24 cellular contexts compared by ENCODE assay signal in the genomic region with DNA sequence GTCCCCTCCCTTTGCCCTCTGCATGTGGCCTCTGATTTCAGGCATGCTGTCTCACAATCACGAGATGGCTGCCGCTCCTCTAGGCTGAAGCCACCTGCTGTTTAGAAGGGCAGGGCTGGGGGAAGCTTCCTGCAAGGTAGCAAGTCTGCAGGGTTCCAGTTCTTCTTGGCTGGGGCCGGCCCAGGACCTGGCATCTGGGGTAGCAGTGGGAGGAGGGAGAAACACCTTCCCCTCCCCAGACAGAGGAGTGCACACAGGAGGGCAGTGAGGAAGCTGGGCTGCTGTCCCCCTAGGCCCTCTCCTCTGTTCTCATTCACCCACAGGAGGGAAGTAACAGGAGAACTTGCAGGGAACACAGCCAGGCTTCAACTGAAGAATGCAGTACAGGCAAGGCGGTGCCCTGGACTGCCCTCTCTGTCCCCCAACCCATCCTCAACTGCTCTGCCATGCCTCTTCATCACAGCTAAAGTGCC.
DNase-seq lines count a peak whose midpoint lies in the region; ATAC-seq and TF ChIP-seq lines count a peak whose summit lies in the region.
"Had no signal": no experiment of that assay in that cellular context is flagged by ENCODE, and none has a peak within 500 bp of the region (broad histone marks: within the 10 kb centered on the region; RNA-seq: fewer than 3 reads in every experiment).

No MANE protein-coding gene starts in this region.

- 0 out of 2 replicates have a peak, but pooled peaks have one; percentile 1 for TF ChIP-seq RAD21 in Ishikawa (IDR thresholded peaks at IDR 0.05; ENCODE audit: low read depth)

- in situ Hi-C loops in GM23248 (cut with MboI): no loop called here

- H3K27ac Mint-ChIP-seq in neural crest cell (ENCODE audit: unreplicated experiment): peak overlapping the region; percentile 66
- H3K27ac Mint-ChIP-seq: stimulated activated memory B cell treated with anti-CD40 and anti-IgM and Interleukin-4, amounts not matched to agents 10 μg/mL and 1 μg/mL and 100 μg/mL, for 72 hours; T-cell had no signal

- H3K4me3 ChIP-seq in choroid plexus epithelial cell (ENCODE audit: low read depth, low read length): no peak overlapping the region
- no peak overlapping the region for H3K4me3 ChIP-seq in GM23248
- no peak overlapping the region for H3K4me3 ChIP-seq in osteoblast (ENCODE audit: insufficient read depth, low read length)
- H3K4me3 ChIP-seq: right lobe of liver, testis had no signal

- peak; percentile 22 for TF ChIP-seq CTCF in choroid plexus epithelial cell (conservative IDR thresholded peaks at IDR 0.05; ENCODE audit: low read depth, low read length)
- TF ChIP-seq CTCF in neural crest cell (conservative IDR thresholded peaks at IDR 0.05): no peak
- TF ChIP-seq CTCF in osteoblast (IDR thresholded peaks at IDR 0.05; ENCODE audit: extremely low read depth, low read depth, low read length): no peak

- 31 to 40% methylated on average over 4 of the region's 4 CpGs for WGBS in GM23248 (ENCODE audit: low coverage in 1 of 2, low lambda C conversion rate in 2 of 2, missing lambda C conversion rate in 2 of 2), 2 experiments

- H4K20me1 ChIP-seq in GM23248 (ENCODE audit: insufficient read depth): no peaks in the 10 kb centered on the region
- H4K20me1 ChIP-seq in osteoblast (ENCODE audit: insufficient read depth, low read length): no peaks in the 10 kb centered on the region

- H3K27me3 Mint-ChIP-seq in neural crest cell (ENCODE audit: low read depth): peaks cover 2% of the 10 kb centered on the region

- H2AFZ ChIP-seq in GM23248: no peak overlapping the region
- no peak overlapping the region for H2AFZ ChIP-seq in osteoblast (ENCODE audit: low read length)

- no peak overlapping the region for H3K4me3 Mint-ChIP-seq in neural crest cell
- H3K4me3 Mint-ChIP-seq: central memory CD8-positive, alpha-beta T cell; stimulated activated memory B cell treated with anti-CD40 and anti-IgM and Interleukin-4, amounts not matched to agents 10 μg/mL and 1 μg/mL and 100 μg/mL, for 72 hours; T-cell had no signal

- peaks cover 3% of the 10 kb centered on the region for H3K9me3 Mint-ChIP-seq in neural crest cell
- H3K9me3 Mint-ChIP-seq: central memory CD8-positive, alpha-beta T cell; T-cell had no signal

- no peaks in the 10 kb centered on the region for H3K36me3 Mint-ChIP-seq in neural crest cell (ENCODE audit: low read depth)
- H3K36me3 Mint-ChIP-seq: T-cell had no signal

- H3K27ac ChIP-seq in GM23248 (no peak overlapping the region), osteoblast (ENCODE audit: low read depth, low read length) (no peak overlapping the region)
- H3K27ac ChIP-seq: right lobe of liver, testis had no signal

- H3K27me3 ChIP-seq in GM23248 (replicated peaks; ENCODE audit: insufficient read depth) (peaks cover 24% of the 10 kb centered on the region), osteoblast (ENCODE audit: insufficient read depth, low read length) (no peaks in the 10 kb centered on the region)
- H3K27me3 ChIP-seq: right lobe of liver, testis had no signal

- H3K79me2 ChIP-seq in GM23248 (ENCODE audit: insufficient read depth) (no peaks in the 10 kb centered on the region), osteoblast (ENCODE audit: insufficient read depth, low read length) (no peaks in the 10 kb centered on the region)

- H3K4me2 ChIP-seq in GM23248 (ENCODE audit: unreplicated experiment) (no peak overlapping the region), osteoblast (ENCODE audit: insufficient read depth, low read length) (no peak overlapping the region)

- H3F3A ChIP-seq in GM23248 (ENCODE audit: insufficient read depth): no peaks in the 10 kb centered on the region

- H3K36me3 ChIP-seq in GM23248 (ENCODE audit: low read depth) (no peaks in the 10 kb centered on the region), osteoblast (ENCODE audit: insufficient read depth, low read length) (no peaks in the 10 kb centered on the region)
- H3K36me3 ChIP-seq: right lobe of liver had no signal

- peaks cover 12% of the 10 kb centered on the region for H3K4me1 Mint-ChIP-seq in neural crest cell
- H3K4me1 Mint-ChIP-seq: central memory CD8-positive, alpha-beta T cell; stimulated activated memory B cell treated with anti-CD40 and anti-IgM and Interleukin-4, amounts not matched to agents 10 μg/mL and 1 μg/mL and 100 μg/mL, for 72 hours; T-cell had no signal

- no peak for ATAC-seq in GM21825 (IDR thresholded peaks at IDR 0.05; ENCODE audit: unreplicated experiment)
- ATAC-seq: left ventricle myocardium superior; right lobe of liver; stimulated activated memory B cell treated with anti-CD40 and anti-IgM and Interleukin-4, amounts not matched to agents 10 μg/mL and 1 μg/mL and 100 μg/mL, for 72 hours; T-cell had no signal

- DNase-seq in D341Med (ENCODE audit: low spot score) (peak; percentile 16), choroid plexus epithelial cell (ENCODE audit: low read depth) (peak; percentile 74), neural crest cell (ENCODE audit: low read depth, low spot score) (no peak), GM23248 (no peak), posterior vena cava (ENCODE audit: low spot score) (no peak), osteoblast (ENCODE audit: insufficient read length, low spot score, missing footprints) (no peak)
- DNase-seq: activated CD4-positive, alpha-beta T cell treated with anti-CD3 and anti-CD28 coated beads, Interleukin-2, amount 50 U/mL, for 1 hour; activated CD8-positive, alpha-beta memory T cell treated with anti-CD3 and anti-CD28 coated beads, Interleukin-2, amount 50 U/mL, for 48 hours; activated effector memory CD4-positive, alpha-beta T cell treated with anti-CD3 and anti-CD28 coated beads, Interleukin-2, amount 50 U/mL, for 16 hours; amniotic stem cell; effector CD4-positive, alpha-beta T cell; EL; left ventricle myocardium superior; NCI-H2029; NCI-H524 treated with DMSO at 0.1 percent for 48 hours; occipital lobe; right lobe of liver; SHP77; T-cell; testis had no signal

- TF ChIP-seq EP300 in Ishikawa (IDR thresholded peaks at IDR 0.05; ENCODE audit: borderline replicate concordance): 0 out of 2 replicates have a peak, but pooled peaks have one; percentile 9

- H3K9me3 ChIP-seq in GM23248 (ENCODE audit: low read depth) (no peaks in the 10 kb centered on the region), osteoblast (ENCODE audit: low read depth, low read length) (no peaks in the 10 kb centered on the region)
- H3K9me3 ChIP-seq: right lobe of liver, testis had no signal

- no peak overlapping the region for H3K9ac ChIP-seq in GM23248

- H3K9me2 ChIP-seq in GM23248 (ENCODE audit: insufficient read depth): no peaks in the 10 kb centered on the region

- H3K4me1 ChIP-seq in GM23248 (ENCODE audit: insufficient read depth) (no peaks in the 10 kb centered on the region), osteoblast (ENCODE audit: insufficient read depth, low read length) (no peaks in the 10 kb centered on the region)
- H3K4me1 ChIP-seq: right lobe of liver, testis had no signal

- intact Hi-C loops in posterior vena cava (cut with DNase I): no loop called here

TF ChIP-seq in Ishikawa, 13 proteins besides CTCF, POLR2A, EP300 and RAD21:
- no peak for TF ChIP-seq FOXM1 (IDR thresholded peaks at IDR 0.05; ENCODE audit: borderline replicate concordance, low read depth)
- TF ChIP-seq ZBTB7A (IDR thresholded peaks at IDR 0.05; ENCODE audit: low read depth): no peak
- TF ChIP-seq NFIC (IDR thresholded peaks at IDR 0.05): 0 out of 2 replicates have a peak, but pooled peaks have one; percentile 24
- TF ChIP-seq, protein P1, sequence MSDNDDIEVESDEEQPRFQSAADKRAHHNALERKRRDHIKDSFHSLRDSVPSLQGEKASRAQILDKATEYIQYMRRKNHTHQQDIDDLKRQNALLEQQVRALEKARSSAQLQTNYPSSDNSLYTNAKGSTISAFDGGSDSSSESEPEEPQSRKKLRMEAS (IDR thresholded peaks at IDR 0.05): no peak; the same call in 1 of the 2 replicates
- TF ChIP-seq YY1 (IDR thresholded peaks at IDR 0.05; ENCODE audit: low read depth): peak; percentile 83
- peak; percentile 9; the same call in 1 of the 2 replicates for TF ChIP-seq TEAD4 (IDR thresholded peaks at IDR 0.05)
- TF ChIP-seq CEBPB (IDR thresholded peaks at IDR 0.05): no peak
- no peak for TF ChIP-seq CREB1 (IDR thresholded peaks at IDR 0.05; ENCODE audit: low read depth)
- no peak for TF ChIP-seq EGR1 (IDR thresholded peaks at IDR 0.05)
- TF ChIP-seq, protein P2, sequence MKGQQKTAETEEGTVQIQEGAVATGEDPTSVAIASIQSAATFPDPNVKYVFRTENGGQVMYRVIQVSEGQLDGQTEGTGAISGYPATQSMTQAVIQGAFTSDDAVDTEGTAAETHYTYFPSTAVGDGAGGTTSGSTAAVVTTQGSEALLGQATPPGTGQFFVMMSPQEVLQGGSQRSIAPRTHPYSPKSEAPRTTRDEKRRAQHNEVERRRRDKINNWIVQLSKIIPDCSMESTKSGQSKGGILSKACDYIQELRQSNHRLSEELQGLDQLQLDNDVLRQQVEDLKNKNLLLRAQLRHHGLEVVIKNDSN (IDR thresholded peaks at IDR 0.05): no peak
- TF ChIP-seq TAF1 (IDR thresholded peaks at IDR 0.05; ENCODE audit: low read depth): no peak
- TF ChIP-seq TCF12 (IDR thresholded peaks at IDR 0.05; ENCODE audit: low read depth): no peak
- TF ChIP-seq, protein P3, sequence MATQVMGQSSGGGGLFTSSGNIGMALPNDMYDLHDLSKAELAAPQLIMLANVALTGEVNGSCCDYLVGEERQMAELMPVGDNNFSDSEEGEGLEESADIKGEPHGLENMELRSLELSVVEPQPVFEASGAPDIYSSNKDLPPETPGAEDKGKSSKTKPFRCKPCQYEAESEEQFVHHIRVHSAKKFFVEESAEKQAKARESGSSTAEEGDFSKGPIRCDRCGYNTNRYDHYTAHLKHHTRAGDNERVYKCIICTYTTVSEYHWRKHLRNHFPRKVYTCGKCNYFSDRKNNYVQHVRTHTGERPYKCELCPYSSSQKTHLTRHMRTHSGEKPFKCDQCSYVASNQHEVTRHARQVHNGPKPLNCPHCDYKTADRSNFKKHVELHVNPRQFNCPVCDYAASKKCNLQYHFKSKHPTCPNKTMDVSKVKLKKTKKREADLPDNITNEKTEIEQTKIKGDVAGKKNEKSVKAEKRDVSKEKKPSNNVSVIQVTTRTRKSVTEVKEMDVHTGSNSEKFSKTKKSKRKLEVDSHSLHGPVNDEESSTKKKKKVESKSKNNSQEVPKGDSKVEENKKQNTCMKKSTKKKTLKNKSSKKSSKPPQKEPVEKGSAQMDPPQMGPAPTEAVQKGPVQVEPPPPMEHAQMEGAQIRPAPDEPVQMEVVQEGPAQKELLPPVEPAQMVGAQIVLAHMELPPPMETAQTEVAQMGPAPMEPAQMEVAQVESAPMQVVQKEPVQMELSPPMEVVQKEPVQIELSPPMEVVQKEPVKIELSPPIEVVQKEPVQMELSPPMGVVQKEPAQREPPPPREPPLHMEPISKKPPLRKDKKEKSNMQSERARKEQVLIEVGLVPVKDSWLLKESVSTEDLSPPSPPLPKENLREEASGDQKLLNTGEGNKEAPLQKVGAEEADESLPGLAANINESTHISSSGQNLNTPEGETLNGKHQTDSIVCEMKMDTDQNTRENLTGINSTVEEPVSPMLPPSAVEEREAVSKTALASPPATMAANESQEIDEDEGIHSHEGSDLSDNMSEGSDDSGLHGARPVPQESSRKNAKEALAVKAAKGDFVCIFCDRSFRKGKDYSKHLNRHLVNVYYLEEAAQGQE (IDR thresholded peaks at IDR 0.05; ENCODE audit: low read depth): no peak

Comparison
In these comparisons a context has a peak if more than half of its experiments do, and no peak if none do; other contexts are left out.
1. DNase-seq: peak in D341Med (single experiment) and choroid plexus epithelial cell (single experiment); none in neural crest cell (single experiment), GM23248 (single experiment), posterior vena cava (single experiment) and osteoblast (single experiment).